2 cellular contexts compared by ENCODE assay signal in the genomic region with DNA sequence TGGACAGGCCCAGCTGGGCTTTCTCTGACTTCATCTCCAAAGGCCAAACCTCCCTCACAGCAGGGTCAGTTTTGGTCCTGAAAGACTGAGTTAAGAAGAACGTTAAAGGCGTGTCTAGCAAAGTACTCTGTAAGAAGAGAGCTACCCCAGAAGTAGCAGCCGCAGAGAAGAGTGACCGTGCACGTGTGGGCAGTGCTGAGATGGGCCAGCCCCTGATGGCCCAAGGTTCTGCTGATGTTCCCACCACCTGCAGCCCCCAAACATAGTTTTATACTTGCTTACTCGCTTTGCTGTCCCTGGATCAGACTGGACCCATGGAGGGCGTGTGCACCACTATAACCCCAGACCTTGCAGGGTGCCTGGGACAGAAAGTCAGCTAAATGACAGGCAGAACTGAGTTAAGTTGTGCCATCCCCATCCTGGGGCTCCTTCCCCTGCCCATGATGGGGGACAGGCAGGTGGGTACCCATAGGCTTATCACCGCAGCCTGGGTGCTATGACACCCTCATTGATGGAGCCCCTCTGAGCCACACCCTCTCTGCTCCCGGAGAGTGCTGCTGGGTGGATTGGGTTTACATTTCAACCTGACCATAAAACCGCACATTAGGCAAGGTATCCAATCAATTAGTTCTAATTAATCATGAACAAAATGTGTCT.
TF ChIP-seq lines count a peak whose summit lies in the region.

No MANE protein-coding gene starts in this region.

TF ChIP-seq in IMR-90, 13 proteins besides CTCF, POLR2A, EP300 and RAD21:
- TF ChIP-seq, protein P1, sequence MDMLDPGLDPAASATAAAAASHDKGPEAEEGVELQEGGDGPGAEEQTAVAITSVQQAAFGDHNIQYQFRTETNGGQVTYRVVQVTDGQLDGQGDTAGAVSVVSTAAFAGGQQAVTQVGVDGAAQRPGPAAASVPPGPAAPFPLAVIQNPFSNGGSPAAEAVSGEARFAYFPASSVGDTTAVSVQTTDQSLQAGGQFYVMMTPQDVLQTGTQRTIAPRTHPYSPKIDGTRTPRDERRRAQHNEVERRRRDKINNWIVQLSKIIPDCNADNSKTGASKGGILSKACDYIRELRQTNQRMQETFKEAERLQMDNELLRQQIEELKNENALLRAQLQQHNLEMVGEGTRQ (IDR thresholded peaks at IDR 0.05; ENCODE audit: low read depth, low read length) = no peak
- TF ChIP-seq MXI1 (IDR thresholded peaks at IDR 0.05; ENCODE audit: borderline replicate concordance, low read depth, low read length) = no peak
- TF ChIP-seq CHD1 (IDR thresholded peaks at IDR 0.05; ENCODE audit: low read depth, low read length) = no peak
- no peak for TF ChIP-seq NFE2L2 (IDR thresholded peaks at IDR 0.05; ENCODE audit: low read depth, low read length)
- no peak for TF ChIP-seq RCOR1 (IDR thresholded peaks at IDR 0.05; ENCODE audit: insufficient replicate concordance, low read length)
- TF ChIP-seq CEBPB (IDR thresholded peaks at IDR 0.05; ENCODE audit: low read depth, low read length) = no peak
- TF ChIP-seq SMC3 (IDR thresholded peaks at IDR 0.05; ENCODE audit: low read depth, low read length) = no peak
- no peak for TF ChIP-seq MAZ (IDR thresholded peaks at IDR 0.05; ENCODE audit: borderline replicate concordance, low read depth, low read length)
- TF ChIP-seq, protein P2, sequence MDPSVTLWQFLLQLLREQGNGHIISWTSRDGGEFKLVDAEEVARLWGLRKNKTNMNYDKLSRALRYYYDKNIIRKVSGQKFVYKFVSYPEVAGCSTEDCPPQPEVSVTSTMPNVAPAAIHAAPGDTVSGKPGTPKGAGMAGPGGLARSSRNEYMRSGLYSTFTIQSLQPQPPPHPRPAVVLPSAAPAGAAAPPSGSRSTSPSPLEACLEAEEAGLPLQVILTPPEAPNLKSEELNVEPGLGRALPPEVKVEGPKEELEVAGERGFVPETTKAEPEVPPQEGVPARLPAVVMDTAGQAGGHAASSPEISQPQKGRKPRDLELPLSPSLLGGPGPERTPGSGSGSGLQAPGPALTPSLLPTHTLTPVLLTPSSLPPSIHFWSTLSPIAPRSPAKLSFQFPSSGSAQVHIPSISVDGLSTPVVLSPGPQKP (IDR thresholded peaks at IDR 0.05; ENCODE audit: borderline replicate concordance, low read depth, low read length) = no peak
- TF ChIP-seq MAFK (IDR thresholded peaks at IDR 0.05; ENCODE audit: low read depth, low read length) = no peak
- no peak for TF ChIP-seq BHLHE40 (IDR thresholded peaks at IDR 0.05; ENCODE audit: low read depth, low read length)
- no peak for TF ChIP-seq RFX5 (IDR thresholded peaks at IDR 0.05; ENCODE audit: low read depth, low read length)
- TF ChIP-seq FOS (IDR thresholded peaks at IDR 0.05; ENCODE audit: low read depth, low read length) = no peak
TF ChIP-seq in IMR-90: peak in this region for 0.

TF ChIP-seq in HepG2, 621 proteins besides CTCF, POLR2A, EP300 and RAD21 (continued from another document):
- TF ChIP-seq, protein P3, sequence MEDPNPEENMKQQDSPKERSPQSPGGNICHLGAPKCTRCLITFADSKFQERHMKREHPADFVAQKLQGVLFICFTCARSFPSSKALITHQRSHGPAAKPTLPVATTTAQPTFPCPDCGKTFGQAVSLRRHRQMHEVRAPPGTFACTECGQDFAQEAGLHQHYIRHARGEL (CRISPR knock-in tag; IDR thresholded peaks at IDR 0.05) = no peak
- TF ChIP-seq MXD4 (CRISPR knock-in tag; IDR thresholded peaks at IDR 0.05) = no peak
- no peak for TF ChIP-seq MLLT10 (CRISPR knock-in tag; IDR thresholded peaks at IDR 0.05)
- no peak for TF ChIP-seq TOE1 (CRISPR knock-in tag; IDR thresholded peaks at IDR 0.05)
- TF ChIP-seq, protein P4, sequence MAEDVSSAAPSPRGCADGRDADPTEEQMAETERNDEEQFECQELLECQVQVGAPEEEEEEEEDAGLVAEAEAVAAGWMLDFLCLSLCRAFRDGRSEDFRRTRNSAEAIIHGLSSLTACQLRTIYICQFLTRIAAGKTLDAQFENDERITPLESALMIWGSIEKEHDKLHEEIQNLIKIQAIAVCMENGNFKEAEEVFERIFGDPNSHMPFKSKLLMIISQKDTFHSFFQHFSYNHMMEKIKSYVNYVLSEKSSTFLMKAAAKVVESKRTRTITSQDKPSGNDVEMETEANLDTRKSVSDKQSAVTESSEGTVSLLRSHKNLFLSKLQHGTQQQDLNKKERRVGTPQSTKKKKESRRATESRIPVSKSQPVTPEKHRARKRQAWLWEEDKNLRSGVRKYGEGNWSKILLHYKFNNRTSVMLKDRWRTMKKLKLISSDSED (CRISPR knock-in tag; IDR thresholded peaks at IDR 0.05) = no peak
- TF ChIP-seq, protein P5, sequence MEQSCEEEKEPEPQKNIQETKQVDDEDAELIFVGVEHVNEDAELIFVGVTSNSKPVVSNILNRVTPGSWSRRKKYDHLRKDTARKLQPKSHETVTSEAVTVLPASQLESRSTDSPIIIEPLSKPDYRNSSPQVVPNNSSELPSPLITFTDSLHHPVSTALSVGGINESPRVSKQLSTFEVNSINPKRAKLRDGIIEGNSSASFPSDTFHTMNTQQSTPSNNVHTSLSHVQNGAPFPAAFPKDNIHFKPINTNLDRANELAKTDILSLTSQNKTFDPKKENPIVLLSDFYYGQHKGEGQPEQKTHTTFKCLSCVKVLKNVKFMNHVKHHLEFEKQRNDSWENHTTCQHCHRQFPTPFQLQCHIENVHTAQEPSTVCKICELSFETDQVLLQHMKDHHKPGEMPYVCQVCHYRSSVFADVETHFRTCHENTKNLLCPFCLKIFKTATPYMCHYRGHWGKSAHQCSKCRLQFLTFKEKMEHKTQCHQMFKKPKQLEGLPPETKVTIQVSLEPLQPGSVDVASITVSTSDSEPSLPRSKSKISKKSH (CRISPR knock-in tag; IDR thresholded peaks at IDR 0.05; ENCODE audit: borderline replicate concordance) = no peak
- TF ChIP-seq ZNF224 (CRISPR knock-in tag; IDR thresholded peaks at IDR 0.05) = no peak
- no peak for TF ChIP-seq U2AF1 (optimal IDR thresholded peaks at IDR 0.05; ENCODE audit: low read depth, low read length)
- TF ChIP-seq KLF12 (CRISPR knock-in tag; IDR thresholded peaks at IDR 0.05; ENCODE audit: borderline replicate concordance) = no peak
- no peak for TF ChIP-seq TRIM24 (CRISPR knock-in tag; IDR thresholded peaks at IDR 0.05)
- no peak for TF ChIP-seq ZMYM3 (CRISPR knock-in tag; IDR thresholded peaks at IDR 0.05)
- no peak for TF ChIP-seq KAT7 (CRISPR knock-in tag; IDR thresholded peaks at IDR 0.05; ENCODE audit: borderline replicate concordance)
- TF ChIP-seq SATB2 (CRISPR knock-in tag; IDR thresholded peaks at IDR 0.05) = no peak
- TF ChIP-seq PHF5A (CRISPR knock-in tag; IDR thresholded peaks at IDR 0.05; ENCODE audit: low read depth, unreplicated experiment) = no peak
- no peak for TF ChIP-seq ZNF598 (CRISPR knock-in tag; IDR thresholded peaks at IDR 0.05; ENCODE audit: borderline replicate concordance)
- TF ChIP-seq, protein P6, sequence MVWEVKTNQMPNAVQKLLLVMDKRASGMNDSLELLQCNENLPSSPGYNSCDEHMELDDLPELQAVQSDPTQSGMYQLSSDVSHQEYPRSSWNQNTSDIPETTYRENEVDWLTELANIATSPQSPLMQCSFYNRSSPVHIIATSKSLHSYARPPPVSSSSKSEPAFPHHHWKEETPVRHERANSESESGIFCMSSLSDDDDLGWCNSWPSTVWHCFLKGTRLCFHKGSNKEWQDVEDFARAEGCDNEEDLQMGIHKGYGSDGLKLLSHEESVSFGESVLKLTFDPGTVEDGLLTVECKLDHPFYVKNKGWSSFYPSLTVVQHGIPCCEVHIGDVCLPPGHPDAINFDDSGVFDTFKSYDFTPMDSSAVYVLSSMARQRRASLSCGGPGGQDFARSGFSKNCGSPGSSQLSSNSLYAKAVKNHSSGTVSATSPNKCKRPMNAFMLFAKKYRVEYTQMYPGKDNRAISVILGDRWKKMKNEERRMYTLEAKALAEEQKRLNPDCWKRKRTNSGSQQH (CRISPR knock-in tag; IDR thresholded peaks at IDR 0.05; ENCODE audit: low read depth) = no peak
- no peak for TF ChIP-seq ZNF326 (CRISPR knock-in tag; IDR thresholded peaks at IDR 0.05; ENCODE audit: borderline replicate concordance)
- no peak for TF ChIP-seq NFE2L1 (CRISPR knock-in tag; IDR thresholded peaks at IDR 0.05; ENCODE audit: borderline replicate concordance)
- TF ChIP-seq, protein P7, sequence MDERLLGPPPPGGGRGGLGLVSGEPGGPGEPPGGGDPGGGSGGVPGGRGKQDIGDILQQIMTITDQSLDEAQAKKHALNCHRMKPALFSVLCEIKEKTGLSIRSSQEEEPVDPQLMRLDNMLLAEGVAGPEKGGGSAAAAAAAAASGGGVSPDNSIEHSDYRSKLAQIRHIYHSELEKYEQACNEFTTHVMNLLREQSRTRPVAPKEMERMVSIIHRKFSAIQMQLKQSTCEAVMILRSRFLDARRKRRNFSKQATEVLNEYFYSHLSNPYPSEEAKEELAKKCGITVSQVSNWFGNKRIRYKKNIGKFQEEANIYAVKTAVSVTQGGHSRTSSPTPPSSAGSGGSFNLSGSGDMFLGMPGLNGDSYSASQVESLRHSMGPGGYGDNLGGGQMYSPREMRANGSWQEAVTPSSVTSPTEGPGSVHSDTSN (CRISPR knock-in tag; IDR thresholded peaks at IDR 0.05) = no peak
TF ChIP-seq in HepG2: peak in this region for 0.
